In genomic region chr14:96797943-96798349, GRCh38 we compare ENCODE assay signal across 8 cellular contexts. TPM values are rescaled to one million over a fixed set of nuclear protein-coding genes. Genes with fewer than 3 reads are reported as not detected.
DNase-seq lines count a peak whose midpoint lies in the region; ATAC-seq and TF ChIP-seq lines count a peak whose summit lies in the region.

No MANE protein-coding gene starts in this region.

- peaks cover 33% of the 10 kb centered on the region for H3K4me1 ChIP-seq in OCI-LY1 (ENCODE audit: insufficient read depth, low read length, severe bottlenecking)
- peaks cover 8% of the 10 kb centered on the region for H3K4me1 ChIP-seq in ectodermal cell (ENCODE audit: control insufficient read depth, insufficient read depth, low read length)
- peaks cover 7% of the 10 kb centered on the region for H3K4me1 ChIP-seq in osteoblast (ENCODE audit: insufficient read depth, low read length)

- 7 to 8% methylated on average over 16 of the region's 16 CpGs for WGBS in ectodermal cell, 2 experiments

- H4K20me1 ChIP-seq in OCI-LY1 (ENCODE audit: insufficient read depth, low read length) (no peaks in the 10 kb centered on the region), osteoblast (ENCODE audit: insufficient read depth, low read length) (no peaks in the 10 kb centered on the region)

- H3K27me3 ChIP-seq in OCI-LY1 (ENCODE audit: insufficient read depth, low read length): no peaks in the 10 kb centered on the region
- no peaks in the 10 kb centered on the region for H3K27me3 ChIP-seq in ectodermal cell (ENCODE audit: control insufficient read depth, insufficient read depth, low read length, poor library complexity, severe bottlenecking)
- H3K27me3 ChIP-seq in osteoblast (ENCODE audit: insufficient read depth, low read length): no peaks in the 10 kb centered on the region

- H3K4me3 ChIP-seq in GM12864 (ENCODE audit: low read depth, low read length) (peak overlapping the region; percentile 96), OCI-LY1 (ENCODE audit: low read depth, low read length, poor library complexity, severe bottlenecking) (peak overlapping the region; percentile 81), ectodermal cell (ENCODE audit: insufficient read depth, low read depth, low read length) (peak overlapping the region; percentile 84), osteoblast (ENCODE audit: insufficient read depth, low read length) (peak overlapping the region; percentile 91)

- H3K36me3 ChIP-seq in OCI-LY1 (ENCODE audit: insufficient read depth, low read length) (no peaks in the 10 kb centered on the region), ectodermal cell (ENCODE audit: control insufficient read depth, insufficient read depth, low read length) (no peaks in the 10 kb centered on the region), osteoblast (ENCODE audit: insufficient read depth, low read length) (no peaks in the 10 kb centered on the region)

- H3K9ac ChIP-seq in OCI-LY1 (ENCODE audit: low read length): peak overlapping the region; percentile 79

- H3K79me2 ChIP-seq in OCI-LY1 (ENCODE audit: insufficient read depth, low read length) (peaks cover 52% of the 10 kb centered on the region), osteoblast (ENCODE audit: insufficient read depth, low read length) (peaks cover 52% of the 10 kb centered on the region)

- TF ChIP-seq CTCF in 22Rv1 (IDR thresholded peaks at IDR 0.05) (no peak), GM12864 (IDR thresholded peaks at IDR 0.05; ENCODE audit: low read depth, low read length, missing control alignments) (no peak), OCI-LY1 (IDR thresholded peaks at IDR 0.05; ENCODE audit: low read length) (no peak), osteoblast (IDR thresholded peaks at IDR 0.05; ENCODE audit: extremely low read depth, low read depth, low read length) (no peak)

- no peaks in the 10 kb centered on the region for H3K9me2 ChIP-seq in OCI-LY1 (ENCODE audit: low read depth, low read length)

- no peaks in the 10 kb centered on the region for H3F3A ChIP-seq in OCI-LY1 (ENCODE audit: insufficient read depth, low read length)

- no peak overlapping the region for H2AFZ ChIP-seq in OCI-LY1 (ENCODE audit: low read length)
- H2AFZ ChIP-seq in osteoblast (ENCODE audit: low read length): peak overlapping the region; percentile 93

- H3K27ac ChIP-seq in 22Rv1 (peak overlapping the region; percentile 79), OCI-LY1 (ENCODE audit: low read depth, low read length, poor library complexity, severe bottlenecking) (peak overlapping the region; percentile 73), ectodermal cell (ENCODE audit: insufficient read depth, low read depth, low read length, poor library complexity, severe bottlenecking) (no peak overlapping the region), osteoblast (ENCODE audit: low read depth, low read length) (peak overlapping the region; percentile 69)

- DNase-seq in GM12864 (ENCODE audit: low read depth) (no peak), osteoblast (ENCODE audit: insufficient read length, low spot score, missing footprints) (peak; percentile 71), HPDE6-E6E7 (ENCODE audit: extremely low spot score) (no peak)

- H3K4me2 ChIP-seq in OCI-LY1 (ENCODE audit: low read length) (peak overlapping the region; percentile 76), osteoblast (ENCODE audit: insufficient read depth, low read length) (peak overlapping the region; percentile 96)

- H3K9me3 ChIP-seq in OCI-LY1 (ENCODE audit: low read length) (no peaks in the 10 kb centered on the region), ectodermal cell (ENCODE audit: control insufficient read depth, low read length) (no peaks in the 10 kb centered on the region), osteoblast (ENCODE audit: low read depth, low read length) (no peaks in the 10 kb centered on the region)

- ATAC-seq in HG02840 (IDR thresholded peaks at IDR 0.05; ENCODE audit: low FRiP score, unreplicated experiment) (peak; percentile 14), HG02973 (IDR thresholded peaks at IDR 0.05; ENCODE audit: unreplicated experiment) (no peak)

RNA-seq across cellular contexts. Expression of gene VRK1, which starts 0.8 kb away (rescaled TPM):
- polyA plus RNA-seq in ectodermal cell (2013, experiment 1 of 4): 49.5 TPM
- polyA plus RNA-seq in ectodermal cell (2013, experiment 2 of 4): 52.8 TPM
- 43.5 TPM for polyA plus RNA-seq in ectodermal cell (2013, experiment 3 of 4)
- polyA plus RNA-seq in ectodermal cell (2013, experiment 4 of 4): 47.1 TPM
- 20.9 and 24.2 TPM in 2 replicates for total RNA-seq in osteoblast
